In genomic region chr17:68292689-68293040, GRCh38 we compare ENCODE assay signal across 8 cellular contexts. TPM values are rescaled to one million over a fixed set of nuclear protein-coding genes. Genes with fewer than 3 reads are reported as not detected.
A peak's percentile ranks its signal among the peaks of the same experiment; 100 is the strongest.
DNase-seq lines count a peak whose midpoint lies in the region; ATAC-seq and TF ChIP-seq lines count a peak whose summit lies in the region.

No MANE protein-coding gene starts in this region.

- H3K4me3 Mint-ChIP-seq in Calu3 (ENCODE audit: low read depth, unreplicated experiment): peak overlapping the region; percentile 92

- CTCF ChIA-PET in Calu3 (lab: Charles Lee): no interaction called here

- H3K27me3 ChIP-seq in Karpas-422 (ENCODE audit: low read length): no peaks in the 10 kb centered on the region
- peaks cover 52% of the 10 kb centered on the region for H3K27me3 ChIP-seq in ectodermal cell (ENCODE audit: control insufficient read depth, insufficient read depth, low read length, poor library complexity, severe bottlenecking)
- no peaks in the 10 kb centered on the region for H3K27me3 ChIP-seq in neutrophil

- TF ChIP-seq CTCF in Calu3 (IDR thresholded peaks at IDR 0.05; ENCODE audit: unreplicated experiment): no peak
- peak; percentile 4 for TF ChIP-seq CTCF in neutrophil (IDR thresholded peaks at IDR 0.05)

- H3K4me1 ChIP-seq in Karpas-422 (ENCODE audit: low read length) (peaks cover 51% of the 10 kb centered on the region), ectodermal cell (ENCODE audit: control insufficient read depth, insufficient read depth, low read length) (peaks cover 24% of the 10 kb centered on the region), neutrophil (ENCODE audit: control insufficient read depth in 1 of 2, insufficient read depth in 1 of 2, low read depth in 1 of 2, low read length in 1 of 2) (peaks cover 80 to 89% of the 10 kb centered on the region in 2 experiments)

- H3K79me2 ChIP-seq in Karpas-422 (ENCODE audit: low read length): peaks cover 58% of the 10 kb centered on the region

- 38 to 39% methylated on average over 9 of the region's 9 CpGs for WGBS in ectodermal cell, 2 experiments

- no peak overlapping the region for H2AFZ ChIP-seq in Karpas-422 (ENCODE audit: low read length)

- peaks cover 8% of the 10 kb centered on the region for H3K4me1 Mint-ChIP-seq in Calu3 (ENCODE audit: low read depth, unreplicated experiment)

- H3K27ac ChIP-seq in Karpas-422 (ENCODE audit: low read length): peak overlapping the region; percentile 97
- no peak overlapping the region for H3K27ac ChIP-seq in ectodermal cell (ENCODE audit: insufficient read depth, low read depth, low read length, poor library complexity, severe bottlenecking)
- H3K27ac ChIP-seq in neutrophil: peak overlapping the region; percentile 100

- no peak for ATAC-seq in HG03571 (IDR thresholded peaks at IDR 0.05; ENCODE audit: unreplicated experiment)
- ATAC-seq in GM19328 (IDR thresholded peaks at IDR 0.05; ENCODE audit: unreplicated experiment): no peak
- no peak for ATAC-seq in HG03442 (IDR thresholded peaks at IDR 0.05; ENCODE audit: unreplicated experiment)

- no peaks in the 10 kb centered on the region for H3K9me3 Mint-ChIP-seq in Calu3 (ENCODE audit: low read depth, unreplicated experiment)

- H3K9ac ChIP-seq in Karpas-422 (ENCODE audit: low read length): peak overlapping the region; percentile 99

- no peak overlapping the region for H3K27ac Mint-ChIP-seq in Calu3 (ENCODE audit: unreplicated experiment)

- H3K36me3 ChIP-seq in Karpas-422 (ENCODE audit: insufficient read depth, low read length) (no peaks in the 10 kb centered on the region; the same call in 1 of the 2 replicates), ectodermal cell (ENCODE audit: control insufficient read depth, insufficient read depth, low read length) (no peaks in the 10 kb centered on the region), neutrophil (no peaks in the 10 kb centered on the region)

- H3K9me3 ChIP-seq in Karpas-422 (ENCODE audit: low read length) (no peaks in the 10 kb centered on the region), ectodermal cell (ENCODE audit: control insufficient read depth, low read length) (no peaks in the 10 kb centered on the region), neutrophil (no peaks in the 10 kb centered on the region)

- peaks cover 19% of the 10 kb centered on the region for H3K36me3 Mint-ChIP-seq in Calu3 (ENCODE audit: insufficient read depth, unreplicated experiment)

- no TSS peak for BruUV-seq in Calu3 (replicated peaks; lab: Mats Ljungman, UMichigan)

- no peaks in the 10 kb centered on the region for H4K20me1 ChIP-seq in Karpas-422 (ENCODE audit: insufficient read depth, low read depth, low read length)

- H3K9me2 ChIP-seq in Karpas-422 (replicated peaks; ENCODE audit: insufficient read depth, low read length): no peaks in the 10 kb centered on the region

- peak overlapping the region; percentile 95 for H3K4me3 ChIP-seq in Karpas-422 (ENCODE audit: low read length)
- H3K4me3 ChIP-seq in ectodermal cell (ENCODE audit: insufficient read depth, low read depth, low read length): peak overlapping the region; percentile 79
- peak overlapping the region; percentile 76 to 91 for H3K4me3 ChIP-seq in neutrophil (ENCODE audit: low read depth in 1 of 2, low read length in 1 of 2)

- peaks cover 64% of the 10 kb centered on the region for H3K27me3 Mint-ChIP-seq in Calu3 (ENCODE audit: unreplicated experiment)

- DNase-seq in Calu3 (no peak), Karpas-422 (no peak), T-helper 9 cell (no peak)

- peak overlapping the region; percentile 87 for H3K4me2 ChIP-seq in Karpas-422 (ENCODE audit: low read depth, low read length, poor library complexity, severe bottlenecking)

- intact Hi-C loops in Calu3 (cut with micrococcal nuclease; ENCODE audit: unreplicated experiment): no loop called here

RNA-seq across cellular contexts. Expression of gene ARSG, which starts 1.4 kb away (rescaled TPM):
- 1.4 and 2.4 TPM in 2 replicates for total RNA-seq in Calu3 (2022)
- total RNA-seq in Karpas-422 (2014; rRNA removed; shearing (Covaris generic); ENCODE audit: low replicate concordance): 47.1 and 63.2 TPM in 2 replicates
- polyA plus RNA-seq in ectodermal cell (2013, experiment 1 of 4): 11.0 TPM
- 12.4 TPM for polyA plus RNA-seq in ectodermal cell (2013, experiment 2 of 4)
- 7.8 TPM for polyA plus RNA-seq in ectodermal cell (2013, experiment 3 of 4)
- 12.0 TPM for polyA plus RNA-seq in ectodermal cell (2013, experiment 4 of 4)

RNA-seq across cellular contexts. Expression of gene SLC16A6, which starts 1.7 kb away (rescaled TPM):
- 0.12 and 0.19 TPM in 2 replicates for total RNA-seq in Calu3 (2022)
- total RNA-seq in Karpas-422 (2014; rRNA removed; shearing (Covaris generic); ENCODE audit: low replicate concordance): 44.7 and 59.9 TPM in 2 replicates
- 0.17 TPM for polyA plus RNA-seq in ectodermal cell (2013, experiment 1 of 4)
- polyA plus RNA-seq in ectodermal cell (2013, experiment 2 of 4): 0.30 TPM
- 0.16 TPM for polyA plus RNA-seq in ectodermal cell (2013, experiment 3 of 4)
- polyA plus RNA-seq in ectodermal cell (2013, experiment 4 of 4): 0.24 TPM

RNA-seq across cellular contexts. Expression of gene AMZ2, which starts 44.8 kb away (rescaled TPM):
- 59.5 and 62.2 TPM in 2 replicates for total RNA-seq in Calu3 (2022)
- total RNA-seq in Karpas-422 (2014; rRNA removed; shearing (Covaris generic); ENCODE audit: low replicate concordance): 66.7 and 136 TPM in 2 replicates
- polyA plus RNA-seq in ectodermal cell (2013, experiment 1 of 4): 113 TPM
- polyA plus RNA-seq in ectodermal cell (2013, experiment 2 of 4): 104 TPM
- 90.3 TPM for polyA plus RNA-seq in ectodermal cell (2013, experiment 3 of 4)
- polyA plus RNA-seq in ectodermal cell (2013, experiment 4 of 4): 101 TPM

Comparison
In these comparisons a context has a peak if more than half of its experiments do, and no peak if none do; other contexts are left out.
1. RNA of gene ARSG, which starts 1.4 kb away (total RNA-seq): 47.1 to 63.2 TPM in Karpas-422; 1.4 to 2.4 TPM in Calu3; every median in the first group is over 10 times any median in the second.
2. RNA of gene SLC16A6, which starts 1.7 kb away (total RNA-seq): 44.7 to 59.9 TPM in Karpas-422; 0.12 to 0.19 TPM in Calu3; every median in the first group is over 10 times any median in the second.
3. Peak in every context shown above with its lines, with median percentiles within 50 percentile points of each other: H3K4me3 ChIP-seq.